In genomic region chr3:129081503-129081902, GRCh38 we compare ENCODE assay signal across 21 cellular contexts. TPM values are rescaled to one million over a fixed set of nuclear protein-coding genes. Genes with fewer than 3 reads are reported as not detected.
DNase-seq lines count a peak whose midpoint lies in the region; ATAC-seq and TF ChIP-seq lines count a peak whose summit lies in the region.
"Had no signal": no experiment of that assay in that cellular context is flagged by ENCODE, and none has a peak within 500 bp of the region (broad histone marks: within the 10 kb centered on the region; RNA-seq: fewer than 3 reads in every experiment).

No MANE protein-coding gene starts in this region.

- no peaks in the 10 kb centered on the region for H3K36me3 ChIP-seq in CD8-positive, alpha-beta memory T cell (ENCODE audit: insufficient read depth, low read length)
- H3K36me3 ChIP-seq in neural progenitor cell = no peaks in the 10 kb centered on the region
- H3K36me3 ChIP-seq: HAP-1 had no signal

- peaks cover 4% of the 10 kb centered on the region for H3K4me1 Mint-ChIP-seq in activated CD4-positive, alpha-beta T cell treated with anti-CD3 and anti-CD28 coated beads, Interleukin-2, amount 10 ng/mL, durations not matched to agents 24 days and 14 days
- H3K4me1 Mint-ChIP-seq in CD8-positive, alpha-beta memory T cell = peaks cover 0 to 4% (median 2%) of the 10 kb centered on the region in 3 donors
- H3K4me1 Mint-ChIP-seq in endothelial cell (ENCODE audit: unreplicated experiment) (peaks cover 14% of the 10 kb centered on the region), neural progenitor cell (peaks cover 4% of the 10 kb centered on the region)

- TF ChIP-seq CTCF in endothelial cell (IDR thresholded peaks at IDR 0.05; ENCODE audit: unreplicated experiment) = no peak
- no peak for TF ChIP-seq CTCF in neural progenitor cell (IDR thresholded peaks at IDR 0.05)

- no peak overlapping the region for H3K9ac ChIP-seq in neural progenitor cell
- H3K9ac ChIP-seq: BLaER1 treated with 17β-estradiol and CSF1 and Interleukin-3, amounts not matched to agents 10 nM and 100 nM had no signal

- CTCF ChIA-PET in CD8-positive, alpha-beta memory T cell (lab: Charles Lee) = no interaction called here

- H3K9me3 ChIP-seq in CD8-positive, alpha-beta memory T cell (ENCODE audit: low read length) = no peaks in the 10 kb centered on the region
- H3K9me3 ChIP-seq in neural progenitor cell (ENCODE audit: low read depth) = no peaks in the 10 kb centered on the region
- H3K9me3 ChIP-seq: BLaER1 treated with 17β-estradiol and CSF1 and Interleukin-3, amounts not matched to agents 10 nM and 100 nM; HAP-1 had no signal

- peaks cover 4% of the 10 kb centered on the region for H3K36me3 Mint-ChIP-seq in activated CD4-positive, alpha-beta T cell treated with anti-CD3 and anti-CD28 coated beads, Interleukin-2, amount 10 ng/mL, durations not matched to agents 24 days and 14 days (ENCODE audit: low read depth)
- no peaks in the 10 kb centered on the region for H3K36me3 Mint-ChIP-seq in CD8-positive, alpha-beta memory T cell
- H3K36me3 Mint-ChIP-seq in endothelial cell (ENCODE audit: low read depth, unreplicated experiment) (no peaks in the 10 kb centered on the region), neural progenitor cell (no peaks in the 10 kb centered on the region)
- H3K36me3 Mint-ChIP-seq: CD4-positive, alpha-beta memory T cell had no signal

- no peaks in the 10 kb centered on the region for H3K9me3 Mint-ChIP-seq in activated CD4-positive, alpha-beta T cell treated with anti-CD3 and anti-CD28 coated beads, Interleukin-2, amount 10 ng/mL, durations not matched to agents 24 days and 14 days
- no peaks in the 10 kb centered on the region for H3K9me3 Mint-ChIP-seq in CD8-positive, alpha-beta memory T cell
- H3K9me3 Mint-ChIP-seq in endothelial cell (ENCODE audit: unreplicated experiment) = no peaks in the 10 kb centered on the region
- H3K9me3 Mint-ChIP-seq in neural progenitor cell = no peaks in the 10 kb centered on the region
- H3K9me3 Mint-ChIP-seq: CD4-positive, alpha-beta memory T cell had no signal

- H3K27ac ChIP-seq in CD8-positive, alpha-beta memory T cell (ENCODE audit: low read depth, low read length) = peak overlapping the region; percentile 9
- H3K27ac ChIP-seq in neural progenitor cell = no peak overlapping the region
- H3K27ac ChIP-seq: 22Rv1; BLaER1 treated with 17β-estradiol and CSF1 and Interleukin-3, amounts not matched to agents 10 nM and 100 nM had no signal

- H4K20me1 ChIP-seq in neural progenitor cell (ENCODE audit: low read depth) = no peaks in the 10 kb centered on the region
- H4K20me1 ChIP-seq: BLaER1 treated with 17β-estradiol and CSF1 and Interleukin-3, amounts not matched to agents 10 nM and 100 nM had no signal

- H3K4me1 ChIP-seq in CD8-positive, alpha-beta memory T cell (ENCODE audit: insufficient read depth, low read length) = no peaks in the 10 kb centered on the region
- H3K4me1 ChIP-seq in neural progenitor cell = no peaks in the 10 kb centered on the region
- H3K4me1 ChIP-seq: HAP-1 had no signal

- DNase-seq in activated CD4-positive, alpha-beta T cell treated with anti-CD3 and anti-CD28 coated beads, Interleukin-2, amount 10 ng/mL, durations not matched to agents 24 days and 14 days = no peak
- DNase-seq in activated CD4-positive, alpha-beta T cell treated with anti-CD3 and anti-CD28 coated beads for 1 hour = no peak
- no peak for DNase-seq in CD8-positive, alpha-beta memory T cell
- no peak for DNase-seq in endothelial cell (ENCODE audit: low spot score)
- DNase-seq in neural progenitor cell (ENCODE audit: low spot score) = no peak
- no peak for DNase-seq in NCI-H345 (lab: John Stamatoyannopoulos, UW)
- DNase-seq: AML-193; CD4-positive, alpha-beta memory T cell; COR-L47; DMS153; DND-41; GDM1; IMR-90 had no signal

- ATAC-seq in HG03095 (IDR thresholded peaks at IDR 0.05; ENCODE audit: unreplicated experiment) (no peak), HG02763 (IDR thresholded peaks at IDR 0.05; ENCODE audit: unreplicated experiment) (no peak)

- POLR2A ChIA-PET in CD8-positive, alpha-beta memory T cell (lab: Charles Lee) = no interaction called here

- H3K27me3 ChIP-seq in CD8-positive, alpha-beta memory T cell (ENCODE audit: insufficient read depth, low read length, poor library complexity, severe bottlenecking) = no peaks in the 10 kb centered on the region
- no peaks in the 10 kb centered on the region for H3K27me3 ChIP-seq in neural progenitor cell
- H3K27me3 ChIP-seq: BLaER1 treated with 17β-estradiol and CSF1 and Interleukin-3, amounts not matched to agents 10 nM and 100 nM had no signal

- no peaks in the 10 kb centered on the region for H3K79me2 ChIP-seq in neural progenitor cell (ENCODE audit: low read depth)

- H3K4me2 ChIP-seq in neural progenitor cell = no peak overlapping the region

- H3K27ac Mint-ChIP-seq in activated CD4-positive, alpha-beta T cell treated with anti-CD3 and anti-CD28 coated beads, Interleukin-2, amount 10 ng/mL, durations not matched to agents 24 days and 14 days = peak overlapping the region; percentile 14
- peak overlapping the region in 1 of 8 donors; percentile 19 for H3K27ac Mint-ChIP-seq in CD8-positive, alpha-beta memory T cell
- H3K27ac Mint-ChIP-seq in endothelial cell (ENCODE audit: unreplicated experiment) (no peak overlapping the region), neural progenitor cell (peak overlapping the region; percentile 15)

- no peaks in the 10 kb centered on the region for H3K27me3 Mint-ChIP-seq in activated CD4-positive, alpha-beta T cell treated with anti-CD3 and anti-CD28 coated beads, Interleukin-2, amount 10 ng/mL, durations not matched to agents 24 days and 14 days
- H3K27me3 Mint-ChIP-seq in CD8-positive, alpha-beta memory T cell = no peaks in the 10 kb centered on the region
- H3K27me3 Mint-ChIP-seq in endothelial cell (ENCODE audit: unreplicated experiment) = peaks cover 7% of the 10 kb centered on the region
- H3K27me3 Mint-ChIP-seq in neural progenitor cell (ENCODE audit: insufficient read depth, low read depth) = peaks cover 4% of the 10 kb centered on the region
- H3K27me3 Mint-ChIP-seq: CD4-positive, alpha-beta memory T cell had no signal

- H3K4me3 Mint-ChIP-seq in activated CD4-positive, alpha-beta T cell treated with anti-CD3 and anti-CD28 coated beads, Interleukin-2, amount 10 ng/mL, durations not matched to agents 24 days and 14 days = no peak overlapping the region
- H3K4me3 Mint-ChIP-seq in CD8-positive, alpha-beta memory T cell = no peak overlapping the region
- H3K4me3 Mint-ChIP-seq in endothelial cell (ENCODE audit: unreplicated experiment) (peak overlapping the region; percentile 37), neural progenitor cell (no peak overlapping the region)
- H3K4me3 Mint-ChIP-seq: CD4-positive, alpha-beta memory T cell had no signal

- H3K4me3 ChIP-seq in CD8-positive, alpha-beta memory T cell (ENCODE audit: low read length) = no peak overlapping the region
- H3K4me3 ChIP-seq in neural progenitor cell = no peak overlapping the region
- H3K4me3 ChIP-seq: BLaER1 treated with 17β-estradiol and CSF1 and Interleukin-3, amounts not matched to agents 10 nM and 100 nM; HAP-1 had no signal

- intact Hi-C loops in activated CD4-positive, alpha-beta T cell treated with anti-CD3 and anti-CD28 coated beads, Interleukin-2, amount 10 ng/mL, durations not matched to agents 24 days and 14 days (cut with micrococcal nuclease) = no loop called here

- no peak overlapping the region for H2AFZ ChIP-seq in neural progenitor cell (replicated peaks)

- H3F3A ChIP-seq in neural progenitor cell (ENCODE audit: low read depth) = no peaks in the 10 kb centered on the region

RNA-seq across cellular contexts. Expression of gene GP9, which starts 20.9 kb away (rescaled TPM):
- not detected in 2 replicates for total RNA-seq in activated CD4-positive, alpha-beta T cell treated with anti-CD3 and anti-CD28 coated beads, Interleukin-2, amount 10 ng/mL, durations not matched to agents 24 days and 14 days
- total RNA-seq in CD8-positive, alpha-beta memory T cell = not detected
- not detected for polyA plus RNA-seq in CD8-positive, alpha-beta memory T cell
- total RNA-seq in endothelial cell (ENCODE audit: unreplicated experiment) = 1.5 TPM
- not detected in 2 replicates for total RNA-seq in neural progenitor cell (ENCODE audit: low replicate concordance)
- total RNA-seq: A673; CD4-positive, alpha-beta memory T cell; H1; HT-29; IMR-90 had no signal
- polyA plus RNA-seq: CD4-positive, alpha-beta memory T cell; H1; IMR-90 had no signal

RNA-seq across cellular contexts. Expression of gene RAB43, which starts 40.1 kb away (rescaled TPM):
- 42.5 and 44.3 TPM in 2 replicates for total RNA-seq in activated CD4-positive, alpha-beta T cell treated with anti-CD3 and anti-CD28 coated beads, Interleukin-2, amount 10 ng/mL, durations not matched to agents 24 days and 14 days
- 10 to 100 TPM; 22.9 to 28.6 TPM for total RNA-seq in CD8-positive, alpha-beta memory T cell
- polyA plus RNA-seq in CD8-positive, alpha-beta memory T cell = 14.9 TPM
- total RNA-seq in endothelial cell (ENCODE audit: unreplicated experiment) (53.0 TPM), neural progenitor cell (ENCODE audit: low replicate concordance) (0.36 and 9.0 TPM in 2 replicates)
